16 cellular contexts compared by ENCODE assay signal in the genomic region with DNA sequence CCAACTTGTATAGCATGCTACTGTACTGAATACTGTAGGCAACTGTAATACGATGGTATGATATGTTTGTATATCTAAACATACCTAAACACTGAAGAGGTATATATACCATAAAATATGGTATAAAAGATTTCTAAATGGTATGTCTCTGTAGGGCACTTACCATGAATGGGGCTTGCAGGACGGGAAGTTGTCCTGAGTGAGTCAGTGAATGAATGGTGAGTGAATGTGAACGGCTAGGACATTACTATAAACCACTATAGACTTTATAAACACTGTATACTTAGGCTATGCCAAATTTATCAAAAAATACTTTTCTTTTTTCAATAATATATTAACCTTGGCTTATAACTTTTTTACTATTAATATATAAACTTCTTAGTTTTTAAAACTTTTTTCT.
"Had no signal": no experiment of that assay in that cellular context is flagged by ENCODE, and none has a peak within 500 bp of the region (broad histone marks: within the 10 kb centered on the region; RNA-seq: fewer than 3 reads in every experiment).

No MANE protein-coding gene starts in this region.

- H3K9me3 Mint-ChIP-seq: activated T-cell treated with anti-CD3 and anti-CD28 coated beads, Interleukin-2, amount 50 U/mL, for 4 hours; stimulated activated effector memory CD8-positive, alpha-beta T cell treated with anti-CD3 and anti-CD28 coated beads, Interleukin-12 subunit alpha, Interleukin-12 subunit beta, amount 100 ng/mL, for 72 hours; T-helper 2 cell treated with Interferon-gamma antibody and Interleukin-4, amounts not matched to agents 5 μg/mL and 100 μg/mL, for 36 hours had no signal

- H3K4me1 ChIP-seq: colonic mucosa, vagina had no signal

- H3K36me3 ChIP-seq: cardiac muscle cell, colonic mucosa had no signal

- H3K27ac ChIP-seq: cardiac muscle cell, colonic mucosa, hepatocyte, thyroid gland, vagina had no signal

- H3K9me3 ChIP-seq: colonic mucosa, thyroid gland, vagina had no signal

- H3K27me3 ChIP-seq: cardiac muscle cell, colonic mucosa, hepatocyte, thyroid gland, vagina had no signal

- H3K27ac Mint-ChIP-seq: activated naive CD8-positive, alpha-beta T cell; stimulated activated effector memory CD8-positive, alpha-beta T cell treated with anti-CD3 and anti-CD28 coated beads, Interleukin-12 subunit alpha, Interleukin-12 subunit beta, amount 100 ng/mL, for 72 hours; T-helper 2 cell treated with Interferon-gamma antibody and Interleukin-4, amounts not matched to agents 5 μg/mL and 100 μg/mL, for 36 hours had no signal

- H3K4me3 ChIP-seq: cardiac muscle cell, colonic mucosa, hepatocyte, thyroid gland, vagina had no signal

- H3K27me3 Mint-ChIP-seq: activated naive CD8-positive, alpha-beta T cell had no signal

- ATAC-seq: activated T-cell treated with anti-CD3 and anti-CD28 coated beads, Interleukin-2, amount 50 U/mL, for 4 hours; left ventricle myocardium superior had no signal

- H3K4me1 Mint-ChIP-seq: stimulated activated effector memory CD8-positive, alpha-beta T cell treated with anti-CD3 and anti-CD28 coated beads, Interleukin-12 subunit alpha, Interleukin-12 subunit beta, amount 100 ng/mL, for 72 hours had no signal

- H3K36me3 Mint-ChIP-seq: activated naive CD8-positive, alpha-beta T cell had no signal

- H3K4me3 Mint-ChIP-seq: activated naive CD8-positive, alpha-beta T cell; activated T-cell treated with anti-CD3 and anti-CD28 coated beads, Interleukin-2, amount 50 U/mL, for 4 hours; stimulated activated effector memory CD8-positive, alpha-beta T cell treated with anti-CD3 and anti-CD28 coated beads, Interleukin-12 subunit alpha, Interleukin-12 subunit beta, amount 100 ng/mL, for 72 hours; T-helper 2 cell treated with Interferon-gamma antibody and Interleukin-4, amounts not matched to agents 5 μg/mL and 100 μg/mL, for 36 hours had no signal

- DNase-seq: activated CD4-positive, alpha-beta T cell treated with anti-CD3 and anti-CD28 coated beads for 1 hour; activated CD4-positive, alpha-beta T cell treated with anti-CD3 and anti-CD28 coated beads, Interleukin-2, amount 50 U/mL, for 48 hours; activated effector memory CD4-positive, alpha-beta T cell treated with anti-CD3 and anti-CD28 coated beads, Interleukin-2, amount 50 U/mL, for 16 hours; activated T-cell treated with anti-CD3 and anti-CD28 coated beads, Interleukin-2, amount 50 U/mL, for 4 hours; colonic mucosa; effector CD4-positive, alpha-beta T cell; left ventricle myocardium superior; retina; small intestine; thyroid gland had no signal
